Comparison of ENCODE assay signal across 1 cellular context in the genomic region with DNA sequence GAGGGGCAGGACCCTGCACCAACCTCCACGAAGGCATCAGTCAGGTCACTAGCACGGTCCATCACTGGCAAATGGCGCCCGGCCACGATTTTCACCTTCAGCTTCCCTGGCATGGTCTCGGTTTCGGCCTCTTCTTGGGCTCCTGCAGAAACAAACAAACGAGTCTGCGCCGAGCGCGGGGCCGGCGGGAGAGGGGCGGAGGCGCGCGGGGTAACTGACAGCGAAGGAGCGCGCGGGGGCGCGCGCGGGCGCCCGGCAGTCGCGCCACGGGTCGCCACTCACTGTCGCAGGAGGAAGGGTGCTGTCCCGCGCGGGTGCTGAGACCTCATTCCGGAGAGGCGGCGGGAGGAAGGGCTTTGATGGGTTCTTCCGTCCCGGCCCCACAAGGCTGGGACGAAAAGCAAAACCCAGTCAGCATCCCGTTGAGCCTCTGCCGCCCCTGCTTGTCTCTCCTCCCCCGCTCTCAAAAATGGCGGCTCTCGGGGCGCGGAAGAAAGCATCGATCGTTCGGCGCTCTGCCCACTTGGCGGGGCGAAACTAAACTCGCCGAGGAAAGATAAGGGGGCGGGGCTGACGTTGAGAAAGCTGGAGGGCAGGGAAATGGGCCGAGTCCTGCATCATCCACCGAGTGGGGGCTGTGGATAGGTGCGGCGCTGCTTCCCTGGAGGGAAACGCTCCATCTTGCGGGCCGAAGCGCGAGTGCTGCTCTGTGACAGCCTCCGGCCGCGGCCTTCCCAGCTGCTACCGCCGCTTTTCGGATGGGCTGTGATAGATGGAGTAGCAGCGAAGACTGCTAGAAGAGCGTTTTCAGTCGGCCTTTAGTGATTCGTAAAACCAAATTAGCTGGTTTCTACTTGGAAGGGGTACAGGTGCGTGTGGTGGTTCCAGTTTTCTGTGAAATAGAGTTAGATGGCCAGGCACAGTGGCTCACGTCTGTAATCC.
TF ChIP-seq lines count a peak whose summit lies in the region.

A gene with protein sequence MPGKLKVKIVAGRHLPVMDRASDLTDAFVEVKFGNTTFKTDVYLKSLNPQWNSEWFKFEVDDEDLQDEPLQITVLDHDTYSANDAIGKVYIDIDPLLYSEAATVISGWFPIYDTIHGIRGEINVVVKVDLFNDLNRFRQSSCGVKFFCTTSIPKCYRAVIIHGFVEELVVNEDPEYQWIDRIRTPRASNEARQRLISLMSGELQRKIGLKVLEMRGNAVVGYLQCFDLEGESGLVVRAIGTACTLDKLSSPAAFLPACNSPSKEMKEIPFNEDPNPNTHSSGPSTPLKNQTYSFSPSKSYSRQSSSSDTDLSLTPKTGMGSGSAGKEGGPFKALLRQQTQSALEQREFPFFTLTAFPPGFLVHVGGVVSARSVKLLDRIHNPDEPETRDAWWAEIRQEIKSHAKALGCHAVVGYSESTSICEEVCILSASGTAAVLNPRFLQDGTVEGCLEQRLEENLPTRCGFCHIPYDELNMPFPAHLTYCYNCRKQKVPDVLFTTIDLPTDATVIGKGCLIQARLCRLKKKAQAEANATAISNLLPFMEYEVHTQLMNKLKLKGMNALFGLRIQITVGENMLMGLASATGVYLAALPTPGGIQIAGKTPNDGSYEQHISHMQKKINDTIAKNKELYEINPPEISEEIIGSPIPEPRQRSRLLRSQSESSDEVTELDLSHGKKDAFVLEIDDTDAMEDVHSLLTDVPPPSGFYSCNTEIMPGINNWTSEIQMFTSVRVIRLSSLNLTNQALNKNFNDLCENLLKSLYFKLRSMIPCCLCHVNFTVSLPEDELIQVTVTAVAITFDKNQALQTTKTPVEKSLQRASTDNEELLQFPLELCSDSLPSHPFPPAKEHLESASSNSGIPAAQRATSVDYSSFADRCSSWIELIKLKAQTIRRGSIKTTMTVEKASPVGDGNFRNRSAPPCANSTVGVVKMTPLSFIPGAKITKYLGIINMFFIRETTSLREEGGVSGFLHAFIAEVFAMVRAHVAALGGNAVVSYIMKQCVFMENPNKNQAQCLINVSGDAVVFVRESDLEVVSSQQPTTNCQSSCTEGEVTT (minus strand): TSS at position 505 of the 942 bp plus-strand sequence. CDS start 392 bp downstream, at position 113.

TF ChIP-seq in HepG2, 621 proteins besides CTCF, POLR2A, EP300 and RAD21 (continued from another document and continues in another):
- TF ChIP-seq, protein P1, sequence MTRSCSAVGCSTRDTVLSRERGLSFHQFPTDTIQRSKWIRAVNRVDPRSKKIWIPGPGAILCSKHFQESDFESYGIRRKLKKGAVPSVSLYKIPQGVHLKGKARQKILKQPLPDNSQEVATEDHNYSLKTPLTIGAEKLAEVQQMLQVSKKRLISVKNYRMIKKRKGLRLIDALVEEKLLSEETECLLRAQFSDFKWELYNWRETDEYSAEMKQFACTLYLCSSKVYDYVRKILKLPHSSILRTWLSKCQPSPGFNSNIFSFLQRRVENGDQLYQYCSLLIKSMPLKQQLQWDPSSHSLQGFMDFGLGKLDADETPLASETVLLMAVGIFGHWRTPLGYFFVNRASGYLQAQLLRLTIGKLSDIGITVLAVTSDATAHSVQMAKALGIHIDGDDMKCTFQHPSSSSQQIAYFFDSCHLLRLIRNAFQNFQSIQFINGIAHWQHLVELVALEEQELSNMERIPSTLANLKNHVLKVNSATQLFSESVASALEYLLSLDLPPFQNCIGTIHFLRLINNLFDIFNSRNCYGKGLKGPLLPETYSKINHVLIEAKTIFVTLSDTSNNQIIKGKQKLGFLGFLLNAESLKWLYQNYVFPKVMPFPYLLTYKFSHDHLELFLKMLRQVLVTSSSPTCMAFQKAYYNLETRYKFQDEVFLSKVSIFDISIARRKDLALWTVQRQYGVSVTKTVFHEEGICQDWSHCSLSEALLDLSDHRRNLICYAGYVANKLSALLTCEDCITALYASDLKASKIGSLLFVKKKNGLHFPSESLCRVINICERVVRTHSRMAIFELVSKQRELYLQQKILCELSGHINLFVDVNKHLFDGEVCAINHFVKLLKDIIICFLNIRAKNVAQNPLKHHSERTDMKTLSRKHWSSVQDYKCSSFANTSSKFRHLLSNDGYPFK (CRISPR knock-in tag; IDR thresholded peaks at IDR 0.05; ENCODE audit: borderline replicate concordance): peak; percentile 99
- TF ChIP-seq MED13 (CRISPR knock-in tag; IDR thresholded peaks at IDR 0.05) (peak; percentile 61; the same call in 1 of the 2 replicates), PRMT3 (CRISPR knock-in tag; IDR thresholded peaks at IDR 0.05; ENCODE audit: borderline replicate concordance, low read depth) (no peak; the same call in 1 of the 2 replicates), KDM3A (CRISPR knock-in tag; IDR thresholded peaks at IDR 0.05; ENCODE audit: low read depth) (peak; percentile 45; the same call in 1 of the 2 replicates), ARHGAP35 (CRISPR knock-in tag; IDR thresholded peaks at IDR 0.05; ENCODE audit: borderline replicate concordance) (peak; percentile 20; the same call in 1 of the 2 replicates), GFI1 (CRISPR knock-in tag; IDR thresholded peaks at IDR 0.05; ENCODE audit: borderline replicate concordance) (peak; percentile 73), CREM (IDR thresholded peaks at IDR 0.05) (peak; percentile 61; the same call in 1 of the 2 replicates), CREM (CRISPR knock-in tag; IDR thresholded peaks at IDR 0.05) (no peak), NFE2L2 (IDR thresholded peaks at IDR 0.05; ENCODE audit: low read length) (no peak), ZNF329 (CRISPR knock-in tag; IDR thresholded peaks at IDR 0.05; ENCODE audit: low read depth) (0 out of 2 replicates have a peak, but pooled peaks have one; percentile 51), ZNF615 (CRISPR knock-in tag; IDR thresholded peaks at IDR 0.05; ENCODE audit: borderline replicate concordance) (peak; percentile 96), CENPX (CRISPR knock-in tag; IDR thresholded peaks at IDR 0.05) (no peak), ZNF263 (CRISPR knock-in tag; IDR thresholded peaks at IDR 0.05) (peak; percentile 27; the same call in 1 of the 2 replicates), ZNF749 (CRISPR knock-in tag; IDR thresholded peaks at IDR 0.05; ENCODE audit: borderline replicate concordance) (peak; percentile 90; the same call in 1 of the 2 replicates), ZNF720 (CRISPR knock-in tag; IDR thresholded peaks at IDR 0.05) (no peak), ZNF713 (CRISPR knock-in tag; IDR thresholded peaks at IDR 0.05) (0 out of 2 replicates have a peak, but pooled peaks have one; percentile 27), HDAC2 (CRISPR knock-in tag; IDR thresholded peaks at IDR 0.05) (peak; percentile 90), RARG (CRISPR knock-in tag; IDR thresholded peaks at IDR 0.05; ENCODE audit: low read depth) (no peak), HMG20B (CRISPR knock-in tag; conservative IDR thresholded peaks at IDR 0.05) (peak; percentile 90), NCOA1 (CRISPR knock-in tag; IDR thresholded peaks at IDR 0.05) (peak; percentile 45; the same call in 1 of the 2 replicates), ZSCAN31 (CRISPR knock-in tag; IDR thresholded peaks at IDR 0.05; ENCODE audit: low read depth) (peak; percentile 95), RNF2 (conservative IDR thresholded peaks at IDR 0.05; ENCODE audit: low read depth) (peak; percentile 76; the same call in 1 of the 2 replicates), ZNF33A (CRISPR knock-in tag; IDR thresholded peaks at IDR 0.05; ENCODE audit: borderline replicate concordance) (peak; percentile 93; the same call in 1 of the 2 replicates), SIN3A (IDR thresholded peaks at IDR 0.05; ENCODE audit: borderline replicate concordance, low read depth, low read length) (peak; percentile 52; the same call in 1 of the 2 replicates), ZMYM2 (CRISPR knock-in tag; IDR thresholded peaks at IDR 0.05) (peak; percentile 89), ZNF614 (CRISPR knock-in tag; IDR thresholded peaks at IDR 0.05; ENCODE audit: borderline replicate concordance) (peak; percentile 93; the same call in 1 of the 2 replicates)
- TF ChIP-seq, protein P2, sequence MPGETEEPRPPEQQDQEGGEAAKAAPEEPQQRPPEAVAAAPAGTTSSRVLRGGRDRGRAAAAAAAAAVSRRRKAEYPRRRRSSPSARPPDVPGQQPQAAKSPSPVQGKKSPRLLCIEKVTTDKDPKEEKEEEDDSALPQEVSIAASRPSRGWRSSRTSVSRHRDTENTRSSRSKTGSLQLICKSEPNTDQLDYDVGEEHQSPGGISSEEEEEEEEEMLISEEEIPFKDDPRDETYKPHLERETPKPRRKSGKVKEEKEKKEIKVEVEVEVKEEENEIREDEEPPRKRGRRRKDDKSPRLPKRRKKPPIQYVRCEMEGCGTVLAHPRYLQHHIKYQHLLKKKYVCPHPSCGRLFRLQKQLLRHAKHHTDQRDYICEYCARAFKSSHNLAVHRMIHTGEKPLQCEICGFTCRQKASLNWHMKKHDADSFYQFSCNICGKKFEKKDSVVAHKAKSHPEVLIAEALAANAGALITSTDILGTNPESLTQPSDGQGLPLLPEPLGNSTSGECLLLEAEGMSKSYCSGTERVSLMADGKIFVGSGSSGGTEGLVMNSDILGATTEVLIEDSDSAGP (CRISPR knock-in tag; IDR thresholded peaks at IDR 0.05; ENCODE audit: borderline replicate concordance): peak; percentile 78
- TF ChIP-seq, protein P3, sequence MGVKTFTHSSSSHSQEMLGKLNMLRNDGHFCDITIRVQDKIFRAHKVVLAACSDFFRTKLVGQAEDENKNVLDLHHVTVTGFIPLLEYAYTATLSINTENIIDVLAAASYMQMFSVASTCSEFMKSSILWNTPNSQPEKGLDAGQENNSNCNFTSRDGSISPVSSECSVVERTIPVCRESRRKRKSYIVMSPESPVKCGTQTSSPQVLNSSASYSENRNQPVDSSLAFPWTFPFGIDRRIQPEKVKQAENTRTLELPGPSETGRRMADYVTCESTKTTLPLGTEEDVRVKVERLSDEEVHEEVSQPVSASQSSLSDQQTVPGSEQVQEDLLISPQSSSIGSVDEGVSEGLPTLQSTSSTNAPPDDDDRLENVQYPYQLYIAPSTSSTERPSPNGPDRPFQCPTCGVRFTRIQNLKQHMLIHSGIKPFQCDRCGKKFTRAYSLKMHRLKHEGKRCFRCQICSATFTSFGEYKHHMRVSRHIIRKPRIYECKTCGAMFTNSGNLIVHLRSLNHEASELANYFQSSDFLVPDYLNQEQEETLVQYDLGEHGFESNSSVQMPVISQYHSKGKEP (CRISPR knock-in tag; IDR thresholded peaks at IDR 0.05): peak; percentile 35; the same call in 1 of the 2 replicates
- TF ChIP-seq, protein P4, sequence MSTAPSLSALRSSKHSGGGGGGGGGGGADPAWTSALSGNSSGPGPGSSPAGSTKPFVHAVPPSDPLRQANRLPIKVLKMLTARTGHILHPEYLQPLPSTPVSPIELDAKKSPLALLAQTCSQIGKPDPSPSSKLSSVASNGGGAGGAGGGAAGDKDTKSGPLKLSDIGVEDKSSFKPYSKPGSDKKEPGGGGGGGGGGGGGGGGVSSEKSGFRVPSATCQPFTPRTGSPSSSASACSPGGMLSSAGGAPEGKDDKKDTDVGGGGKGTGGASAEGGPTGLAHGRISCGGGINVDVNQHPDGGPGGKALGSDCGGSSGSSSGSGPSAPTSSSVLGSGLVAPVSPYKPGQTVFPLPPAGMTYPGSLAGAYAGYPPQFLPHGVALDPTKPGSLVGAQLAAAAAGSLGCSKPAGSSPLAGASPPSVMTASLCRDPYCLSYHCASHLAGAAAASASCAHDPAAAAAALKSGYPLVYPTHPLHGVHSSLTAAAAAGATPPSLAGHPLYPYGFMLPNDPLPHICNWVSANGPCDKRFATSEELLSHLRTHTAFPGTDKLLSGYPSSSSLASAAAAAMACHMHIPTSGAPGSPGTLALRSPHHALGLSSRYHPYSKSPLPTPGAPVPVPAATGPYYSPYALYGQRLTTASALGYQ (CRISPR knock-in tag; IDR thresholded peaks at IDR 0.05): peak; percentile 62; the same call in 1 of the 2 replicates
- TF ChIP-seq, protein P5, sequence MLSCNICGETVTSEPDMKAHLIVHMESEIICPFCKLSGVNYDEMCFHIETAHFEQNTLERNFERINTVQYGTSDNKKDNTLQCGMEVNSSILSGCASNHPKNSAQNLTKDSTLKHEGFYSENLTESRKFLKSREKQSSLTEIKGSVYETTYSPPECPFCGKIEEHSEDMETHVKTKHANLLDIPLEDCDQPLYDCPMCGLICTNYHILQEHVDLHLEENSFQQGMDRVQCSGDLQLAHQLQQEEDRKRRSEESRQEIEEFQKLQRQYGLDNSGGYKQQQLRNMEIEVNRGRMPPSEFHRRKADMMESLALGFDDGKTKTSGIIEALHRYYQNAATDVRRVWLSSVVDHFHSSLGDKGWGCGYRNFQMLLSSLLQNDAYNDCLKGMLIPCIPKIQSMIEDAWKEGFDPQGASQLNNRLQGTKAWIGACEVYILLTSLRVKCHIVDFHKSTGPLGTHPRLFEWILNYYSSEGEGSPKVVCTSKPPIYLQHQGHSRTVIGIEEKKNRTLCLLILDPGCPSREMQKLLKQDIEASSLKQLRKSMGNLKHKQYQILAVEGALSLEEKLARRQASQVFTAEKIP (CRISPR knock-in tag; IDR thresholded peaks at IDR 0.05; ENCODE audit: borderline replicate concordance): no peak
- TF ChIP-seq, protein P6, sequence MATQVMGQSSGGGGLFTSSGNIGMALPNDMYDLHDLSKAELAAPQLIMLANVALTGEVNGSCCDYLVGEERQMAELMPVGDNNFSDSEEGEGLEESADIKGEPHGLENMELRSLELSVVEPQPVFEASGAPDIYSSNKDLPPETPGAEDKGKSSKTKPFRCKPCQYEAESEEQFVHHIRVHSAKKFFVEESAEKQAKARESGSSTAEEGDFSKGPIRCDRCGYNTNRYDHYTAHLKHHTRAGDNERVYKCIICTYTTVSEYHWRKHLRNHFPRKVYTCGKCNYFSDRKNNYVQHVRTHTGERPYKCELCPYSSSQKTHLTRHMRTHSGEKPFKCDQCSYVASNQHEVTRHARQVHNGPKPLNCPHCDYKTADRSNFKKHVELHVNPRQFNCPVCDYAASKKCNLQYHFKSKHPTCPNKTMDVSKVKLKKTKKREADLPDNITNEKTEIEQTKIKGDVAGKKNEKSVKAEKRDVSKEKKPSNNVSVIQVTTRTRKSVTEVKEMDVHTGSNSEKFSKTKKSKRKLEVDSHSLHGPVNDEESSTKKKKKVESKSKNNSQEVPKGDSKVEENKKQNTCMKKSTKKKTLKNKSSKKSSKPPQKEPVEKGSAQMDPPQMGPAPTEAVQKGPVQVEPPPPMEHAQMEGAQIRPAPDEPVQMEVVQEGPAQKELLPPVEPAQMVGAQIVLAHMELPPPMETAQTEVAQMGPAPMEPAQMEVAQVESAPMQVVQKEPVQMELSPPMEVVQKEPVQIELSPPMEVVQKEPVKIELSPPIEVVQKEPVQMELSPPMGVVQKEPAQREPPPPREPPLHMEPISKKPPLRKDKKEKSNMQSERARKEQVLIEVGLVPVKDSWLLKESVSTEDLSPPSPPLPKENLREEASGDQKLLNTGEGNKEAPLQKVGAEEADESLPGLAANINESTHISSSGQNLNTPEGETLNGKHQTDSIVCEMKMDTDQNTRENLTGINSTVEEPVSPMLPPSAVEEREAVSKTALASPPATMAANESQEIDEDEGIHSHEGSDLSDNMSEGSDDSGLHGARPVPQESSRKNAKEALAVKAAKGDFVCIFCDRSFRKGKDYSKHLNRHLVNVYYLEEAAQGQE (IDR thresholded peaks at IDR 0.05; ENCODE audit: borderline replicate concordance in 1 of 2, low read depth in 1 of 2, low read length in 2 of 2): peak in 1 of 2 experiments; percentile 36; a peak in 1 of 4 replicates
